9 cellular contexts compared by ENCODE assay signal in genomic region chr14:21097616-21098133, GRCh38. TPM values are rescaled to one million over a fixed set of nuclear protein-coding genes. Genes with fewer than 3 reads are reported as not detected.
A peak's percentile ranks its signal among the peaks of the same experiment; 100 is the strongest.
DNase-seq lines count a peak whose midpoint lies in the region; ATAC-seq and TF ChIP-seq lines count a peak whose summit lies in the region.
"Had no signal": no experiment of that assay in that cellular context is flagged by ENCODE, and none has a peak within 500 bp of the region (broad histone marks: within the 10 kb centered on the region; RNA-seq: fewer than 3 reads in every experiment).

No MANE protein-coding gene starts in this region.

- no peak overlapping the region for H2BK15ac ChIP-seq in H9 (ENCODE audit: low read depth, low read length)

- H3K9me3 ChIP-seq in H9 (ENCODE audit: control insufficient read depth, low read depth, low read length) (no peaks in the 10 kb centered on the region), heart right ventricle (no peaks in the 10 kb centered on the region)
- H3K9me3 ChIP-seq: neutrophil had no signal

- WGBS in H9 (ENCODE audit: extremely low coverage, insufficient read length, low lambda C conversion rate) = no CpG with 5 or more reads among the region's 22 CpGs
- WGBS in heart right ventricle, 2 donors = 1 to 5% methylated on average over 11 to 22 of the region's 22 CpGs

- H3K4me1 Mint-ChIP-seq in H9 = peaks cover 76 to 79% of the 10 kb centered on the region in 2 experiments

- no peak overlapping the region for H2BK120ac ChIP-seq in H9 (ENCODE audit: low read depth, low read length, poor library complexity, severe bottlenecking)

- H3K9ac ChIP-seq in H9 (ENCODE audit: extremely low read depth, insufficient read length, low read length) = peak overlapping the region; percentile 53

- H2AK5ac ChIP-seq in H9 (ENCODE audit: insufficient read length, low read length) = no peak overlapping the region

- no peak overlapping the region for H2BK12ac ChIP-seq in H9 (ENCODE audit: insufficient read length, low read depth, low read length)

- H4K91ac ChIP-seq in H9 (ENCODE audit: insufficient read length, low read depth, low read length) = no peak overlapping the region

- peak overlapping the region; percentile 73 for H3K4me2 ChIP-seq in H9 (ENCODE audit: insufficient read depth, insufficient read length, low read length)

- peak; percentile 61 for DNase-seq in H9
- peak; percentile 21 to 39 for DNase-seq in heart right ventricle
- DNase-seq in skeletal muscle cell (ENCODE audit: low read depth) = no peak
- no peak for DNase-seq in HCEC 1CT
- DNase-seq in NCI-H2107 treated with DMSO at 0.1 percent for 48 hours (lab: John Stamatoyannopoulos, UW; ENCODE audit: unreplicated experiment) = no peak
- no peak for DNase-seq in RKO (ENCODE audit: low spot score)

- peak in 7 of 8 donors; percentile 3 to 17 (median 14) for ATAC-seq in heart right ventricle
- no peak for ATAC-seq in HG03196 (IDR thresholded peaks at IDR 0.05; ENCODE audit: unreplicated experiment)

- H3K27ac ChIP-seq in H9 (ENCODE audit: insufficient read length, low read depth, low read length) (no peak overlapping the region), heart right ventricle (peak overlapping the region; percentile 13 to 93 (median 80))
- H3K27ac ChIP-seq: neutrophil had no signal

- H4K5ac ChIP-seq in H9 (ENCODE audit: insufficient read length, low read depth, low read length) = no peak overlapping the region

- H3T11ph ChIP-seq in H9 (ENCODE audit: low read length) = no peak overlapping the region

- intact Hi-C loops in heart right ventricle (cut with DNase I) = no loop called here

- 0 out of 2 replicates have a peak overlapping the region, but pooled peaks have one; percentile 2 for H3K4me3 ChIP-seq in WI38 (ENCODE audit: low read depth, low read length)
- peak overlapping the region; percentile 18 to 71 (median 50) for H3K4me3 ChIP-seq in heart right ventricle
- H3K4me3 ChIP-seq in skeletal muscle cell (ENCODE audit: low read depth, low read length) = peak overlapping the region; percentile 13

- peak overlapping the region; percentile 84 to 96 (median 85) for H3K27ac Mint-ChIP-seq in H9

- H3K56ac ChIP-seq in H9 (ENCODE audit: insufficient read length, low read depth, low read length) = no peak overlapping the region

- no peak overlapping the region for H3K23ac ChIP-seq in H9 (ENCODE audit: insufficient read length, low read depth, low read length)

- no peak overlapping the region for H3K4ac ChIP-seq in H9 (ENCODE audit: low read depth, low read length)

- no peak overlapping the region for H4K8ac ChIP-seq in H9 (replicated peaks; ENCODE audit: insufficient read length, low read depth, low read length)

- H3K79me1 ChIP-seq in H9 (ENCODE audit: insufficient read depth, low read depth, low read length, poor library complexity, severe bottlenecking) = peaks cover 4% of the 10 kb centered on the region

- peak overlapping the region; percentile 85; the same call in 1 of the 2 replicates for H3K14ac ChIP-seq in H9 (ENCODE audit: insufficient read depth, low read length)

- H3K36me3 ChIP-seq in heart right ventricle = peaks cover 0 to 7% (median 6%) of the 10 kb centered on the region in 9 donors
- H3K36me3 ChIP-seq: neutrophil had no signal

- no peaks in the 10 kb centered on the region; a peak in 1 of 5 replicates for H3K9me3 Mint-ChIP-seq in H9

- TF ChIP-seq CTCF in H9 (conservative IDR thresholded peaks at IDR 0.05) (no peak), WI38 (IDR thresholded peaks at IDR 0.05; ENCODE audit: low read depth, low read length) (no peak), heart right ventricle (IDR thresholded peaks at IDR 0.05) (no peak)

- H2AFZ ChIP-seq in H9 (ENCODE audit: low read length) = no peak overlapping the region

- peaks cover 16% of the 10 kb centered on the region for H3K23me2 ChIP-seq in H9 (ENCODE audit: insufficient read length, low read depth, low read length, poor library complexity, severe bottlenecking)

- peak overlapping the region; percentile 72 for H3K18ac ChIP-seq in H9 (ENCODE audit: insufficient read length, low read depth, low read length)

- no peak overlapping the region for H2BK5ac ChIP-seq in H9 (ENCODE audit: insufficient read length, low read length)

- H4K20me1 ChIP-seq in H9 (ENCODE audit: control insufficient read depth, insufficient read depth, insufficient read length) = peaks cover 3% of the 10 kb centered on the region

- H3K36me3 Mint-ChIP-seq in H9 (ENCODE audit: insufficient read depth in 1 of 3, low read depth in 3 of 3) = peaks cover 11 to 16% (median 13%) of the 10 kb centered on the region in 3 experiments

- H3K4me1 ChIP-seq in H9 (ENCODE audit: insufficient read depth, low read length) (peaks cover 28% of the 10 kb centered on the region), heart right ventricle (peaks cover 2 to 53% (median 23%) of the 10 kb centered on the region in 9 donors)

- no peak overlapping the region for H2BK20ac ChIP-seq in H9 (ENCODE audit: low read depth, low read length, poor library complexity, severe bottlenecking)

- H3K79me2 ChIP-seq in H9 (ENCODE audit: insufficient read depth, low read length) = peaks cover 12% of the 10 kb centered on the region; the same call in 1 of the 2 replicates

- H3K27me3 Mint-ChIP-seq in H9 (ENCODE audit: low read depth) = no peaks in the 10 kb centered on the region; the same call in 1 of the 2 replicates

- H3K4me3 Mint-ChIP-seq in H9 = peak overlapping the region; percentile 79 to 92

- H3K27me3 ChIP-seq in H9 (ENCODE audit: insufficient read depth, low read length) = no peaks in the 10 kb centered on the region
- no peaks in the 10 kb centered on the region for H3K27me3 ChIP-seq in heart right ventricle

RNA-seq across cellular contexts. Expression of gene ZNF219, which starts 0.8 kb away (rescaled TPM):
- 84.5 and 87.6 TPM in 2 replicates for total RNA-seq in H9 (2021)
- 10 to 100 TPM; 22.1 to 58.4 (median 32.2) TPM for total RNA-seq in heart right ventricle
- polyA plus RNA-seq in heart right ventricle = 10 to 100 TPM; 37.1 to 39.2 TPM

RNA-seq across cellular contexts. Expression of gene TMEM253, which starts 3.2 kb away (rescaled TPM):
- total RNA-seq in H9 (2021) (1.9 and 2.2 TPM in 2 replicates), heart right ventricle (under 1 TPM in 9 of 10 donors, not detected in 1; 0.16 to 0.45 (median 0.28) TPM)
- polyA plus RNA-seq in heart right ventricle = 1 to 10 TPM in 1 of 2 donors, under 1 TPM in 1; 0.30 to 1.1 TPM

RNA-seq across cellular contexts. Expression of gene ARHGEF40, which starts 27.6 kb away (rescaled TPM):
- total RNA-seq in H9 (2021) = 71.1 and 71.4 TPM in 2 replicates
- total RNA-seq in heart right ventricle = 10 to 100 TPM; 14.2 to 24.4 (median 17.5) TPM
- 10 to 100 TPM; 21.1 to 25.2 TPM for polyA plus RNA-seq in heart right ventricle

RNA-seq across cellular contexts. Expression of gene RNASE8, which starts 40.1 kb away (rescaled TPM):
- not detected in 2 replicates for total RNA-seq in H9 (2021)
- total RNA-seq in heart right ventricle = not detected
- not detected for polyA plus RNA-seq in heart right ventricle

RNA-seq across cellular contexts. Expression of gene RNASE7, which starts 55.5 kb away (rescaled TPM):
- total RNA-seq in H9 (2021) = not detected in 2 replicates
- not detected for total RNA-seq in heart right ventricle
- under 1 TPM in 1 of 2 donors, not detected in 1; 0.03 TPM for polyA plus RNA-seq in heart right ventricle

Comparison
In these comparisons a context has a peak if more than half of its experiments do, and no peak if none do; other contexts are left out.
1. DNase-seq: peak in H9 (single experiment) and heart right ventricle (2 of 2); none in skeletal muscle cell (single experiment), HCEC 1CT (single experiment), NCI-H2107 treated with DMSO at 0.1 percent for 48 hours (single experiment) and RKO (single experiment).
2. Peak in every context shown above with its lines, with median percentiles within 50 percentile points of each other: H3K4me3 ChIP-seq.